ENCODE assay signal across 8 cellular contexts in the genomic region with DNA sequence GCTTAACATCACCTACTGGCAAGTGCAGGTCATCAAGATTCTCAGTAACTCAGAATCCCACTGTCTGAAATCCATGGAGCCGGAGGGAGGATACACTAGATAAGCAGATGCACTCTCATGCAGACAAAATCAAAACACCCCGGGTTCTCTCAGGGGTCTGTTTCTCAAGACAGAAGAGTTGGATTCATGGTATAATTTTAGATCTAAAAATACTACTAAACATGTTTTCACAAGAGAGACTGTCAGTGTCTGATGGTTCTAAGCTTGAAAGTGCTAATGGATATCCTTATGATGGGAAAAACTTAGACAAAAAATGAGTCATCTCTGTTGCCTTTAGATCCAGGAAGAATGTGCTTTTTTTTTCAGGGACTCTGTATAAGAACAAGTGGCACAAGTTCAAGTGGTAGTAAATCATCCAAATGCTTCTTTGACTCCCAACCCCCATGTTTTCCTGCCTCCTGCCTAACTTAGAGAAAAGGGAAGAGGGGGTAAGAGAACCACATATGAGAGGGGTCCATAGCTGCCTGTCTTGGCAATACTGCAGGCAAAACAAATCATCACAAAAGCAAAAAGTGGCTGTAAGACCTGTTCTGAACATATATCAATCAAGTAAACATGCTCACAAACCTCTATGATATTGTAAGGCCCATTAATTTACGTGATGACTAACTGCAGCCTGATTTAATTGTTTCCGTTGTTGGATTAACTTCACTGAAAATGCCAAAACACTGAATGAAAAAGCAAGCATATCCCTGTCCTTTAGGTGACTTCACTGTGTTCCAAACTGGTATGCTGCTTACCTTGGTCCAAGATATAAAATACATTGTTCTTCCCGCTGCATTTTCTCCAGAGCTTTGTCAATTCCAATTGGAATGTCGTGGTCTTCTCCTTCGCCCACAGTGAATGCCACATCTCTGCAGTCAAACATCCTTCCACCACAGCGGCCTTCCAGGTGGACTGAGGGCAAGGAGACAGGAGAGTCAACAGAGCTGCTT.
DNase-seq lines count a peak whose midpoint lies in the region; ATAC-seq and TF ChIP-seq lines count a peak whose summit lies in the region.
"Had no signal": no experiment of that assay in that cellular context is flagged by ENCODE, and none has a peak within 500 bp of the region (broad histone marks: within the 10 kb centered on the region; RNA-seq: fewer than 3 reads in every experiment).

No MANE protein-coding gene starts in this region.

- peak overlapping the region; percentile 7 for H3K27ac ChIP-seq in substantia nigra (ENCODE audit: low read depth, low read length, poor library complexity, severe bottlenecking)

- POLR2A ChIA-PET in activated CD8-positive, alpha-beta T cell treated with anti-CD3 and anti-CD28 coated beads for 36 hours (lab: Charles Lee): interaction anchor here (0.5 to 1.5 kb wide), 3 partner anchors 25 to 139 kb away, joined by 4 to 5 read pairs (median 4); no protein-coding TSS in a partner anchor

- no peaks in the 10 kb centered on the region for H3K9me3 Mint-ChIP-seq in HFFc6
- H3K9me3 Mint-ChIP-seq in activated CD8-positive, alpha-beta T cell treated with anti-CD3 and anti-CD28 coated beads for 36 hours: no peaks in the 10 kb centered on the region
- H3K9me3 Mint-ChIP-seq: activated B cell treated with CpG ODN at 0.5 μM for 24 hours had no signal

- ATAC-seq in activated CD8-positive, alpha-beta T cell treated with anti-CD3 and anti-CD28 coated beads for 36 hours: no peak
- no peak for ATAC-seq in left lobe of liver
- no peak for ATAC-seq in HG03175 (IDR thresholded peaks at IDR 0.05; ENCODE audit: unreplicated experiment)

- CTCF ChIA-PET in activated CD8-positive, alpha-beta T cell treated with anti-CD3 and anti-CD28 coated beads for 36 hours (lab: Charles Lee): interaction anchor here (0.9 to 17.4 kb wide), 4 partner anchors 12 to 140 kb away, joined by 3 to 236 read pairs (median 8); partner anchors contain the start of gene ARMC12

- intact Hi-C loops in activated CD8-positive, alpha-beta T cell treated with anti-CD3 and anti-CD28 coated beads for 36 hours (cut with micrococcal nuclease): no loop called here

- no peaks in the 10 kb centered on the region for H3K36me3 Mint-ChIP-seq in HFFc6 (ENCODE audit: low read depth)
- peaks cover 48% of the 10 kb centered on the region for H3K36me3 Mint-ChIP-seq in activated CD8-positive, alpha-beta T cell treated with anti-CD3 and anti-CD28 coated beads for 36 hours (ENCODE audit: low read depth)

- peak overlapping the region; percentile 63 for H3K27ac Mint-ChIP-seq in HFFc6
- peak overlapping the region; percentile 76 for H3K27ac Mint-ChIP-seq in activated CD8-positive, alpha-beta T cell treated with anti-CD3 and anti-CD28 coated beads for 36 hours
- H3K27ac Mint-ChIP-seq: activated B cell treated with CpG ODN at 0.5 μM for 24 hours had no signal

- no peaks in the 10 kb centered on the region for H3K27me3 Mint-ChIP-seq in HFFc6 (ENCODE audit: insufficient read depth)
- no peaks in the 10 kb centered on the region for H3K27me3 Mint-ChIP-seq in activated CD8-positive, alpha-beta T cell treated with anti-CD3 and anti-CD28 coated beads for 36 hours
- H3K27me3 Mint-ChIP-seq: activated B cell treated with CpG ODN at 0.5 μM for 24 hours had no signal

- TF ChIP-seq CTCF in HFFc6 (IDR thresholded peaks at IDR 0.05): no peak
- no peak for TF ChIP-seq CTCF in activated CD8-positive, alpha-beta T cell treated with anti-CD3 and anti-CD28 coated beads for 36 hours (IDR thresholded peaks at IDR 0.05)

- peak overlapping the region; percentile 11 for H3K4me3 Mint-ChIP-seq in HFFc6
- no peak overlapping the region for H3K4me3 Mint-ChIP-seq in activated CD8-positive, alpha-beta T cell treated with anti-CD3 and anti-CD28 coated beads for 36 hours
- H3K4me3 Mint-ChIP-seq: activated B cell treated with CpG ODN at 0.5 μM for 24 hours had no signal

- H3K4me1 Mint-ChIP-seq in HFFc6 (ENCODE audit: low read depth): peaks cover 50% of the 10 kb centered on the region
- H3K4me1 Mint-ChIP-seq in activated CD8-positive, alpha-beta T cell treated with anti-CD3 and anti-CD28 coated beads for 36 hours (ENCODE audit: low read depth): peaks cover 79% of the 10 kb centered on the region

- DNase-seq in HFFc6 (peak; percentile 75), foreskin melanocyte (peak; percentile 79), substantia nigra (lab: John Stamatoyannopoulos, UW) (no peak), left lobe of liver (ENCODE audit: low spot score) (no peak), OCI-M1 (lab: John Stamatoyannopoulos, UW) (no peak)
- DNase-seq in activated CD8-positive, alpha-beta T cell treated with anti-CD3 and anti-CD28 coated beads for 36 hours: no peak
- DNase-seq: activated B cell treated with CpG ODN at 0.5 μM for 24 hours had no signal

Comparison
In these comparisons a context has a peak if more than half of its experiments do, and no peak if none do; other contexts are left out.
1. DNase-seq: peak in HFFc6 (single experiment) and foreskin melanocyte (single experiment); none in activated CD8-positive, alpha-beta T cell treated with anti-CD3 and anti-CD28 coated beads for 36 hours (single experiment), substantia nigra (0 of 49), left lobe of liver (single experiment) and OCI-M1 (single experiment).